Comparison of ENCODE assay signal across 27 cellular contexts in the genomic region with DNA sequence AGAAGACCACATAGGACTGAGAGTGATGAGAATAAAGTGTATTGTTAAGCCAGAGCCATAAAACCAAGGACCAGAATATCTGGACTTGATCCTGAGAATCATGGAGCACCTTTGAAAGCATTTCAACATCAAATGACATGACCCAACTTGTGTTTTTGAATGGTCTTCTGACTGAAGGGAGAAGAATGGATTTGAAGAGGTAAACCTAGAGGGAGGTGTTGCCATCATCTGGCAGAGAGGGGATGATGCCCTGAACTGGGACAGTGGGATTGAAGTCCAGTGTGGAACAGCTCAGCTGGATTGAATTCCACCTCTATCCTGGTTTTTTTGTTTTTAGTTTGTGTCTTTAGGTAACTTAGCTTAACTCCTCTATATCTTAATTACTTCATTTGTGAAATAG.
DNase-seq lines count a peak whose midpoint lies in the region; ATAC-seq, FAIRE-seq and TF ChIP-seq lines count a peak whose summit lies in the region.
"Had no signal": no experiment of that assay in that cellular context is flagged by ENCODE, and none has a peak within 500 bp of the region (broad histone marks: within the 10 kb centered on the region; RNA-seq: fewer than 3 reads in every experiment).

No MANE protein-coding gene starts in this region.

- H3K4me3 Mint-ChIP-seq in MCF 10A (ENCODE audit: unreplicated experiment), result no peak overlapping the region
- H3K4me3 Mint-ChIP-seq in activated CD4-positive, alpha-beta memory T cell treated with anti-CD3 and anti-CD28 coated beads for 36 hours, result no peak overlapping the region
- H3K4me3 Mint-ChIP-seq: activated CD8-positive, alpha-beta T cell treated with anti-CD3 and anti-CD28 coated beads for 36 hours; naive B cell; T-cell had no signal

- FAIRE-seq in bronchial epithelial cell (lab: Jason Lieb, UNC), result peak; percentile 13

- H3K9me3 Mint-ChIP-seq in MCF 10A (ENCODE audit: unreplicated experiment), result no peaks in the 10 kb centered on the region
- no peaks in the 10 kb centered on the region for H3K9me3 Mint-ChIP-seq in activated CD4-positive, alpha-beta memory T cell treated with anti-CD3 and anti-CD28 coated beads for 36 hours
- H3K9me3 Mint-ChIP-seq: activated CD8-positive, alpha-beta T cell treated with anti-CD3 and anti-CD28 coated beads for 36 hours; naive B cell; T-cell had no signal

- H3K4me1 ChIP-seq in breast epithelium (no peaks in the 10 kb centered on the region), testis (no peaks in the 10 kb centered on the region), psoas muscle (no peaks in the 10 kb centered on the region)
- H3K4me1 ChIP-seq: heart right ventricle, vagina had no signal

- H3K36me3 Mint-ChIP-seq in MCF 10A (ENCODE audit: insufficient read depth, unreplicated experiment), result peaks cover 6% of the 10 kb centered on the region
- H3K36me3 Mint-ChIP-seq in activated CD4-positive, alpha-beta memory T cell treated with anti-CD3 and anti-CD28 coated beads for 36 hours, result no peaks in the 10 kb centered on the region
- H3K36me3 Mint-ChIP-seq: naive B cell, T-cell had no signal

- H3K27ac Mint-ChIP-seq in MCF 10A (ENCODE audit: low read depth, unreplicated experiment), result no peak overlapping the region
- H3K27ac Mint-ChIP-seq in activated CD4-positive, alpha-beta memory T cell treated with anti-CD3 and anti-CD28 coated beads for 36 hours, result no peak overlapping the region
- H3K27ac Mint-ChIP-seq: activated CD8-positive, alpha-beta T cell treated with anti-CD3 and anti-CD28 coated beads for 36 hours; naive B cell; T-cell had no signal

- H3K36me3 ChIP-seq in breast epithelium (no peaks in the 10 kb centered on the region), bronchial epithelial cell (ENCODE audit: control insufficient read depth, insufficient read depth, low read length) (no peaks in the 10 kb centered on the region), testis (ENCODE audit: low read depth, missing control alignments) (no peaks in the 10 kb centered on the region), psoas muscle (ENCODE audit: insufficient read depth in 1 of 2, low read depth in 1 of 2) (no peaks in the 10 kb centered on the region)
- H3K36me3 ChIP-seq: heart right ventricle, thoracic aorta, vagina had no signal

- POLR2A ChIA-PET in MCF 10A (lab: Yijun Ruan, JAX), result interaction anchor here (0.6 kb wide), 1 partner anchor 21 kb away, joined by 3 read pairs; no protein-coding TSS in a partner anchor
- POLR2A ChIA-PET in activated CD4-positive, alpha-beta memory T cell treated with anti-CD3 and anti-CD28 coated beads for 36 hours (lab: Charles Lee), result no interaction called here

- H3K27me3 ChIP-seq in breast epithelium, result no peaks in the 10 kb centered on the region
- no peaks in the 10 kb centered on the region for H3K27me3 ChIP-seq in bronchial epithelial cell (ENCODE audit: control insufficient read depth, insufficient read depth, low read length)
- no peaks in the 10 kb centered on the region for H3K27me3 ChIP-seq in testis
- no peaks in the 10 kb centered on the region for H3K27me3 ChIP-seq in psoas muscle (ENCODE audit: insufficient read depth in 3 of 3, low read length in 2 of 3)
- H3K27me3 ChIP-seq: heart right ventricle, vagina had no signal

- H3K27ac ChIP-seq in breast epithelium (no peak overlapping the region), testis (no peak overlapping the region), psoas muscle (no peak overlapping the region)
- H3K27ac ChIP-seq: heart right ventricle, thoracic aorta, vagina had no signal

- TF ChIP-seq CTCF in MCF 10A (IDR thresholded peaks at IDR 0.05; ENCODE audit: unreplicated experiment) (no peak), breast epithelium (IDR thresholded peaks at IDR 0.05) (no peak), bronchial epithelial cell (IDR thresholded peaks at IDR 0.05; ENCODE audit: insufficient read depth, low read length, severe bottlenecking) (peak; percentile 53), testis (IDR thresholded peaks at IDR 0.05) (no peak), psoas muscle (IDR thresholded peaks at IDR 0.05) (no peak)

- ATAC-seq in psoas muscle, result no peak
- ATAC-seq: activated CD4-positive, CD25-positive, alpha-beta regulatory T cell treated with anti-CD3 and anti-CD28 coated beads, Interleukin-2, amount 50 U/mL, for 24 hours; activated CD8-positive, alpha-beta T cell treated with anti-CD3 and anti-CD28 coated beads for 36 hours; heart right ventricle; left lobe of liver; sciatic nerve; T-cell had no signal

- CTCF ChIA-PET in MCF 10A (lab: Yijun Ruan, JAX), result no interaction called here
- CTCF ChIA-PET in activated CD4-positive, alpha-beta memory T cell treated with anti-CD3 and anti-CD28 coated beads for 36 hours (lab: Charles Lee), result no interaction called here

- no peak overlapping the region for H3K4me3 ChIP-seq in breast epithelium
- H3K4me3 ChIP-seq in bronchial epithelial cell (ENCODE audit: low read depth, low read length), result no peak overlapping the region
- no peak overlapping the region for H3K4me3 ChIP-seq in testis
- no peak overlapping the region for H3K4me3 ChIP-seq in psoas muscle
- H3K4me3 ChIP-seq: heart right ventricle, thoracic aorta, vagina had no signal

- H3K9me3 ChIP-seq in breast epithelium, result no peaks in the 10 kb centered on the region
- no peaks in the 10 kb centered on the region for H3K9me3 ChIP-seq in testis
- H3K9me3 ChIP-seq in psoas muscle, result no peaks in the 10 kb centered on the region
- H3K9me3 ChIP-seq: heart right ventricle, thoracic aorta, vagina had no signal

- no peaks in the 10 kb centered on the region for H3K27me3 Mint-ChIP-seq in MCF 10A (ENCODE audit: insufficient read depth, unreplicated experiment)
- H3K27me3 Mint-ChIP-seq in activated CD4-positive, alpha-beta memory T cell treated with anti-CD3 and anti-CD28 coated beads for 36 hours, result no peaks in the 10 kb centered on the region
- H3K27me3 Mint-ChIP-seq: activated CD8-positive, alpha-beta T cell treated with anti-CD3 and anti-CD28 coated beads for 36 hours; naive B cell; T-cell had no signal

- DNase-seq in MCF 10A (ENCODE audit: unreplicated experiment) (peak; percentile 25), breast epithelium (ENCODE audit: low spot score in 2 of 2) (no peak), NCI-H69 (lab: John Stamatoyannopoulos, UW) (peak; percentile 24), bronchial epithelial cell (ENCODE audit: low read depth) (peak; percentile 82), testis (peak; percentile 36), psoas muscle (no peak), putamen (ENCODE audit: low spot score) (no peak)
- DNase-seq in activated CD4-positive, alpha-beta memory T cell treated with anti-CD3 and anti-CD28 coated beads for 36 hours, result no peak
- DNase-seq: activated CD8-positive, alpha-beta T cell treated with anti-CD3 and anti-CD28 coated beads for 36 hours; activated effector memory CD4-positive, alpha-beta T cell treated with anti-CD3 and anti-CD28 coated beads, Interleukin-2, amount 50 U/mL, for 16 hours; EL; erythroblast; foreskin fibroblast; heart right ventricle; IMR-90; naive B cell; NCI-H1417 treated with DMSO at 0.1 percent for 48 hours; NCI-H2107; NCI-H510A treated with DMSO at 0.1 percent for 48 hours; SHP77 treated with DMSO at 0.1 percent for 48 hours; stimulated activated naive CD4-positive, alpha-beta T cell treated with Interleukin-2 at 50 U/mL for 16 hours; T-cell had no signal

- H3K4me1 Mint-ChIP-seq in MCF 10A (ENCODE audit: insufficient read depth, unreplicated experiment), result peaks cover 6% of the 10 kb centered on the region
- H3K4me1 Mint-ChIP-seq in activated CD4-positive, alpha-beta memory T cell treated with anti-CD3 and anti-CD28 coated beads for 36 hours (ENCODE audit: low read depth), result no peaks in the 10 kb centered on the region
- H3K4me1 Mint-ChIP-seq: naive B cell, T-cell had no signal

- no TSS peak for BruUV-seq in MCF 10A (replicated peaks; lab: Mats Ljungman, UMichigan)

- intact Hi-C loops in MCF 10A (cut with micrococcal nuclease) (no loop called here), breast epithelium (cut with DNase I; ENCODE audit: low total_unique reads) (loop anchor here (5.0 kb wide), 1 partner anchor 57 kb away; no protein-coding TSS in a partner anchor), testis (cut with DNase I; ENCODE audit: low total_unique reads) (no loop called here), psoas muscle (cut with DNase I) (no loop called here)
- intact Hi-C loops in activated CD4-positive, alpha-beta memory T cell treated with anti-CD3 and anti-CD28 coated beads for 36 hours (cut with micrococcal nuclease), result no loop called here

- TF ChIP-seq POLR2A in breast epithelium (IDR thresholded peaks at IDR 0.05), result no peak
- no peak for TF ChIP-seq POLR2A in testis (IDR thresholded peaks at IDR 0.05)

Comparison
In these comparisons a context has a peak if more than half of its experiments do, and no peak if none do; other contexts are left out.
1. DNase-seq: peak in MCF 10A (single experiment), NCI-H69 (single experiment), bronchial epithelial cell (single experiment) and testis (single experiment); none in breast epithelium (0 of 2), psoas muscle (0 of 2), putamen (single experiment) and activated CD4-positive, alpha-beta memory T cell treated with anti-CD3 and anti-CD28 coated beads for 36 hours (single experiment).